Comparison of ENCODE assay signal across 8 cellular contexts in genomic region chr3:142578309-142579223, GRCh38. TPM values are rescaled to one million over a fixed set of nuclear protein-coding genes. Genes with fewer than 3 reads are reported as not detected.
DNase-seq lines count a peak whose midpoint lies in the region; TF ChIP-seq lines count a peak whose summit lies in the region.

Gene ATR, minus strand, starts transcription at chr3:142578733. Its CDS starts 29 bp downstream, at chr3:142578704.

- no peak within 1 kb of the TSS; the same call in 1 of the 2 replicates for H3K4ac ChIP-seq in H9 (ENCODE audit: low read depth, low read length)

- no peak within 1 kb of the TSS for H3T11ph ChIP-seq in H9 (ENCODE audit: low read length)

- no peak within 1 kb of the TSS for H4K8ac ChIP-seq in H9 (replicated peaks; ENCODE audit: insufficient read length, low read depth, low read length)

- no peak within 1 kb of the TSS for H2BK12ac ChIP-seq in H9 (ENCODE audit: insufficient read length, low read depth, low read length)

- H4K91ac ChIP-seq in H9 (ENCODE audit: insufficient read length, low read depth, low read length) = no peak within 1 kb of the TSS

- H3K9me2 ChIP-seq in neural cell (ENCODE audit: insufficient read depth, low read length) = no peaks in the 10 kb centered on the region

- H3K23ac ChIP-seq in H9 (ENCODE audit: insufficient read length, low read depth, low read length) = no peak within 1 kb of the TSS

- H3K79me2 ChIP-seq in H9 (ENCODE audit: insufficient read depth, low read length) = peaks cover 11% of the 10 kb centered on the region; the same call in 1 of the 2 replicates
- peaks cover 16% of the 10 kb centered on the region for H3K79me2 ChIP-seq in neural cell (replicated peaks; ENCODE audit: insufficient read depth, low read length)

- H3K27me3 ChIP-seq in H9 (ENCODE audit: insufficient read depth, low read length) (no peaks in the 10 kb centered on the region), MG63 (peaks cover 2% of the 10 kb centered on the region; the same call in 1 of the 2 replicates), neural cell (ENCODE audit: insufficient read depth, low read depth, low read length) (no peaks in the 10 kb centered on the region), stomach (peaks cover 0 to 4% (median 0%) of the 10 kb centered on the region in 3 donors)

- no peak for TF ChIP-seq CTCF in H9 (conservative IDR thresholded peaks at IDR 0.05)
- TF ChIP-seq CTCF in fibroblast of the aortic adventitia (IDR thresholded peaks at IDR 0.05; ENCODE audit: insufficient read depth, low read length) = no peak
- TF ChIP-seq CTCF in neural cell (IDR thresholded peaks at IDR 0.05; ENCODE audit: poor library complexity, severe bottlenecking) = peak; percentile 34
- TF ChIP-seq CTCF in stomach (IDR thresholded peaks at IDR 0.05) = peak in 2 of 7 experiments; percentile 7 to 15

- H3K56ac ChIP-seq in H9 (ENCODE audit: insufficient read length, low read depth, low read length) = no peak within 1 kb of the TSS

- H2AFZ ChIP-seq in H9 (ENCODE audit: low read length) = no peak within 1 kb of the TSS
- H2AFZ ChIP-seq in neural cell (ENCODE audit: low read depth, low read length) = peak within 1 kb of the TSS; percentile 82

- H4K20me1 ChIP-seq in H9 (ENCODE audit: control insufficient read depth, insufficient read depth, insufficient read length) = no peaks in the 10 kb centered on the region
- no peaks in the 10 kb centered on the region for H4K20me1 ChIP-seq in neural cell (ENCODE audit: insufficient read depth)

- H3K27ac ChIP-seq in H9 (ENCODE audit: insufficient read length, low read depth, low read length) (peak within 1 kb of the TSS; percentile 46), neural cell (ENCODE audit: low read length) (peak within 1 kb of the TSS; percentile 72), stomach (peak within 1 kb of the TSS; percentile 90 to 97 (median 95))

- peak within 1 kb of the TSS; percentile 87; the same call in 1 of the 2 replicates for H3K14ac ChIP-seq in H9 (ENCODE audit: insufficient read depth, low read length)

- H4K5ac ChIP-seq in H9 (ENCODE audit: insufficient read length, low read depth, low read length) = no peak within 1 kb of the TSS

- peaks cover 33 to 34% of the 10 kb centered on the region in 2 experiments for H3K4me1 Mint-ChIP-seq in H9

- no peak within 1 kb of the TSS for H2BK15ac ChIP-seq in H9 (ENCODE audit: low read depth, low read length)

- H3K9me3 ChIP-seq in H9 (ENCODE audit: control insufficient read depth, low read depth, low read length) (no peaks in the 10 kb centered on the region), MG63 (no peaks in the 10 kb centered on the region), neural cell (ENCODE audit: low read length) (no peaks in the 10 kb centered on the region), stomach (no peaks in the 10 kb centered on the region)

- peaks cover 0 to 4% (median 3%) of the 10 kb centered on the region in 3 experiments; a peak in 2 of 7 replicates for H3K36me3 Mint-ChIP-seq in H9 (ENCODE audit: insufficient read depth in 1 of 3, low read depth in 3 of 3)

- peak within 1 kb of the TSS; percentile 63 for H3K18ac ChIP-seq in H9 (ENCODE audit: insufficient read length, low read depth, low read length)

- no peaks in the 10 kb centered on the region for H3K9me3 Mint-ChIP-seq in H9

- H3K27ac Mint-ChIP-seq in H9 = peak within 1 kb of the TSS; percentile 94 to 97 (median 95)

- H3K36me3 ChIP-seq in MG63 (peaks cover 9% of the 10 kb centered on the region; the same call in 1 of the 2 replicates), neural cell (ENCODE audit: insufficient read depth, low read length) (no peaks in the 10 kb centered on the region), stomach (no peaks in the 10 kb centered on the region)

- no peaks in the 10 kb centered on the region; the same call in 1 of the 2 replicates for H3K27me3 Mint-ChIP-seq in H9 (ENCODE audit: low read depth)

- H3K4me1 ChIP-seq in H9 (ENCODE audit: insufficient read depth, low read length) (peaks cover 3% of the 10 kb centered on the region; the same call in 1 of the 2 replicates), stomach (peaks cover 12 to 48% (median 29%) of the 10 kb centered on the region in 4 donors)

- TF ChIP-seq POLR2A in stomach (IDR thresholded peaks at IDR 0.05) = peak in 2 of 4 donors; percentile 49 to 71

- TF ChIP-seq EP300 in neural cell (conservative IDR thresholded peaks at IDR 0.05; ENCODE audit: poor library complexity, severe bottlenecking) (peak; percentile 78), stomach (IDR thresholded peaks at IDR 0.05) (peak; percentile 17)

- no peak within 1 kb of the TSS for H2BK20ac ChIP-seq in H9 (ENCODE audit: low read depth, low read length, poor library complexity, severe bottlenecking)

- H3K9ac ChIP-seq in H9 (ENCODE audit: extremely low read depth, insufficient read length, low read length) = peak within 1 kb of the TSS; percentile 82
- H3K9ac ChIP-seq in neural cell (ENCODE audit: low read length) = peak within 1 kb of the TSS; percentile 77

- DNase-seq in ELR (ENCODE audit: low read depth) (peak; percentile 98), H9 (peak; percentile 97), MG63 (peak; percentile 99), SHP77 treated with DMSO at 0.1 percent for 48 hours (lab: John Stamatoyannopoulos, UW) (peak; percentile 81), fibroblast of the aortic adventitia (ENCODE audit: low read depth) (peak; percentile 93), stomach (peak; percentile 98)
- peak; percentile 98 for DNase-seq in activated effector memory CD4-positive, alpha-beta T cell treated with anti-CD3 and anti-CD28 coated beads, Interleukin-2, amount 50 U/mL, for 16 hours

- peak within 1 kb of the TSS; percentile 92 to 94 for H3K4me3 Mint-ChIP-seq in H9

- H2BK120ac ChIP-seq in H9 (ENCODE audit: low read depth, low read length, poor library complexity, severe bottlenecking) = no peak within 1 kb of the TSS

- no peak within 1 kb of the TSS for H2AK5ac ChIP-seq in H9 (ENCODE audit: insufficient read length, low read length)

- H2BK5ac ChIP-seq in H9 (ENCODE audit: insufficient read length, low read length) = no peak within 1 kb of the TSS

- H3K4me3 ChIP-seq in MG63 (peak within 1 kb of the TSS; percentile 83), fibroblast of the aortic adventitia (ENCODE audit: low read depth, low read length) (peak within 1 kb of the TSS; percentile 100), neural cell (ENCODE audit: low read length) (peak within 1 kb of the TSS; percentile 78), stomach (peak within 1 kb of the TSS; percentile 68 to 94 (median 89))

- H3K23me2 ChIP-seq in H9 (ENCODE audit: insufficient read length, low read depth, low read length, poor library complexity, severe bottlenecking) = peaks cover 5% of the 10 kb centered on the region

- no peaks in the 10 kb centered on the region for H3F3A ChIP-seq in neural cell (ENCODE audit: insufficient read depth, low read length, poor library complexity, severe bottlenecking)

- intact Hi-C loops in stomach (cut with DNase I; ENCODE audit: low total_unique reads) = no loop called here

- peak within 1 kb of the TSS; percentile 90 for H3K4me2 ChIP-seq in H9 (ENCODE audit: insufficient read depth, insufficient read length, low read length)
- H3K4me2 ChIP-seq in neural cell (ENCODE audit: low read length) = peak within 1 kb of the TSS; percentile 91

- TF ChIP-seq RAD21 in neural cell (conservative IDR thresholded peaks at IDR 0.05) = peak; percentile 39

- H3K79me1 ChIP-seq in H9 (ENCODE audit: insufficient read depth, low read depth, low read length, poor library complexity, severe bottlenecking) = no peaks in the 10 kb centered on the region

- no CpG with 5 or more reads among the region's 65 CpGs for WGBS in H9 (ENCODE audit: extremely low coverage, insufficient read length, low lambda C conversion rate)
- 0 to 1% (median 1%) methylated on average over 47 to 65 of the region's 65 CpGs for WGBS in stomach, 5 donors

TF ChIP-seq in neural cell, 6 proteins besides CTCF, POLR2A, EP300 and RAD21:
- TF ChIP-seq REST (IDR thresholded peaks at IDR 0.05; ENCODE audit: borderline replicate concordance) (peak; percentile 66), SMC3 (conservative IDR thresholded peaks at IDR 0.05; ENCODE audit: poor library complexity) (peak; percentile 50), MXI1 (conservative IDR thresholded peaks at IDR 0.05; ENCODE audit: poor library complexity, severe bottlenecking) (peak; percentile 99), TAF1 (IDR thresholded peaks at IDR 0.05; ENCODE audit: low read depth) (no peak), POLR2AphosphoS5 (IDR thresholded peaks at IDR 0.05) (peak; percentile 84), EZH2 (IDR thresholded peaks at IDR 0.05; ENCODE audit: borderline replicate concordance, insufficient read depth, low read length, poor library complexity, severe bottlenecking) (no peak)

RNA-seq across cellular contexts. Expression of gene ATR, which starts in this region (rescaled TPM):
- total RNA-seq in H9 (2021) (15.6 and 15.8 TPM in 2 replicates), fibroblast of the aortic adventitia (ENCODE audit: low replicate concordance) (19.4 and 37.6 TPM in 2 replicates), stomach (10 to 100 TPM; 12.8 to 51.0 (median 34.2) TPM)
- total RNA-seq in MG63 (2014; rRNA removed; shearing (Covaris generic); ENCODE audit: low replicate concordance) = 11.1 and 53.0 TPM in 2 replicates
- polyA plus RNA-seq in neural cell (26.1 and 27.6 TPM in 2 replicates), stomach (10 to 100 TPM in 1 of 3 donors, 1 to 10 TPM in 2; 6.0 to 13.6 (median 9.0) TPM)
- polyA minus RNA-seq in neural cell = 37.5 and 38.3 TPM in 2 replicates

Comparison
In these comparisons a context has a peak if more than half of its experiments do, and no peak if none do; other contexts are left out.
1. Peak in every context shown above with its lines: DNase-seq, H3K4me3 ChIP-seq and H3K27ac ChIP-seq.